ENCODE assay signal across 20 cellular contexts in genomic region chr16:75416904-75417565, GRCh38.
"Had no signal": no experiment of that assay in that cellular context is flagged by ENCODE, and none has a peak within 500 bp of the region (broad histone marks: within the 10 kb centered on the region; RNA-seq: fewer than 3 reads in every experiment).

No MANE protein-coding gene starts in this region.

- H3K27me3 ChIP-seq: hepatocyte, neural progenitor cell, ovary, right atrium auricular region, suprapubic skin, thyroid gland, upper lobe of left lung had no signal

- H3K27ac ChIP-seq: hepatocyte, neural progenitor cell, ovary, right atrium auricular region, suprapubic skin, thyroid gland, upper lobe of left lung had no signal

- H3K9ac ChIP-seq: neural progenitor cell had no signal

- H3K4me3 Mint-ChIP-seq: central memory CD8-positive, alpha-beta T cell; natural killer cell; neural progenitor cell; stimulated activated effector memory CD8-positive, alpha-beta T cell treated with anti-CD3 and anti-CD28 coated beads, Interleukin-12 subunit alpha, Interleukin-12 subunit beta, amount 100 ng/mL, for 72 hours had no signal

- H3K36me3 Mint-ChIP-seq: natural killer cell had no signal

- DNase-seq: dermis blood vessel endothelial cell; erythroblast; foreskin melanocyte; head of caudate nucleus; natural killer cell; nucleus accumbens; ovary; small intestine; stimulated activated CD4-positive, alpha-beta T cell treated with anti-CD3 and anti-CD28 coated beads, Interleukin-4, amount 100 ng/mL, for 1 hour; stimulated activated CD8-positive, alpha-beta memory T cell treated with anti-CD3 and anti-CD28 coated beads, Interleukin-4, amount 100 ng/mL, for 48 hours; stimulated activated naive CD8-positive, alpha-beta T cell treated with anti-CD3 and anti-CD28 coated beads, Interleukin-15, Interleukin-2, amounts not matched to agents 100 U/mL and 50 U/mL, for 24 hours; thyroid gland; upper lobe of left lung had no signal

- ATAC-seq: natural killer cell; stimulated activated effector memory CD8-positive, alpha-beta T cell treated with anti-CD3 and anti-CD28 coated beads, Interleukin-12 subunit alpha, Interleukin-12 subunit beta, amount 100 ng/mL, for 72 hours; stimulated activated naive CD8-positive, alpha-beta T cell treated with anti-CD3 and anti-CD28 coated beads, Interleukin-15, Interleukin-2, amounts not matched to agents 100 U/mL and 50 U/mL, for 24 hours had no signal

- H3K9me3 Mint-ChIP-seq: central memory CD8-positive, alpha-beta T cell; natural killer cell; neural progenitor cell; stimulated activated effector memory CD8-positive, alpha-beta T cell treated with anti-CD3 and anti-CD28 coated beads, Interleukin-12 subunit alpha, Interleukin-12 subunit beta, amount 100 ng/mL, for 72 hours had no signal

- H2AFZ ChIP-seq: hepatocyte, neural progenitor cell had no signal

- H3K9me3 ChIP-seq: ovary, right atrium auricular region, suprapubic skin, thyroid gland, upper lobe of left lung had no signal

- H3K27ac Mint-ChIP-seq: natural killer cell; neural progenitor cell; stimulated activated effector memory CD8-positive, alpha-beta T cell treated with anti-CD3 and anti-CD28 coated beads, Interleukin-12 subunit alpha, Interleukin-12 subunit beta, amount 100 ng/mL, for 72 hours had no signal

- H3K36me3 ChIP-seq: ovary had no signal

- H3K4me3 ChIP-seq: hepatocyte, neural progenitor cell, ovary, right atrium auricular region, suprapubic skin, thyroid gland, upper lobe of left lung had no signal

- FAIRE-seq: endothelial cell of umbilical vein, small intestine had no signal

- H3K27me3 Mint-ChIP-seq: central memory CD8-positive, alpha-beta T cell had no signal

- H3K4me2 ChIP-seq: hepatocyte, neural progenitor cell had no signal
